Comparison of ENCODE assay signal across 8 cellular contexts in genomic region chr17:77404812-77405581, GRCh38.
A peak's percentile ranks its signal among the peaks of the same experiment; 100 is the strongest.
DNase-seq lines count a peak whose midpoint lies in the region; ATAC-seq and TF ChIP-seq lines count a peak whose summit lies in the region.

No MANE protein-coding gene starts in this region.

- CTCF ChIA-PET in naive thymus-derived CD4-positive, alpha-beta T cell (lab: Charles Lee), result interaction anchor here (0.6 to 10.1 kb wide), 16 partner anchors 11 to 89 kb away, joined by 3 to 114 read pairs (median 3); no protein-coding TSS in a partner anchor

- H3K4me3 Mint-ChIP-seq in naive thymus-derived CD4-positive, alpha-beta T cell, result peak overlapping the region; percentile 83 to 100 (median 95)

- no peaks in the 10 kb centered on the region for H3K27me3 ChIP-seq in naive thymus-derived CD4-positive, alpha-beta T cell (ENCODE audit: control insufficient read depth in 2 of 2, insufficient read depth in 2 of 2, low read length in 2 of 2)
- H3K27me3 ChIP-seq in stomach, result no peaks in the 10 kb centered on the region

- no peak for TF ChIP-seq EP300 in stomach (IDR thresholded peaks at IDR 0.05)

- H3K4me1 Mint-ChIP-seq in naive thymus-derived CD4-positive, alpha-beta T cell, result peaks cover 71 to 97% (median 87%) of the 10 kb centered on the region in 7 donors

- POLR2A ChIA-PET in naive thymus-derived CD4-positive, alpha-beta T cell (lab: Charles Lee), result interaction anchor here (0.8 to 66.9 kb wide), 15 partner anchors 8 to 512 kb away, joined by 3 to 3353 read pairs (median 5); no protein-coding TSS in a partner anchor

- intact Hi-C loops in naive thymus-derived CD4-positive, alpha-beta T cell (cut with micrococcal nuclease), result loop anchor here (1.0 to 2.0 kb wide), 6 partner anchors 14 to 74 kb away; no protein-coding TSS in a partner anchor
- intact Hi-C loops in stomach (cut with DNase I; ENCODE audit: low total_unique reads), result no loop called here

- 55 to 59% (median 56%) methylated on average over 16 to 20 of the region's 20 CpGs for WGBS in stomach, 5 donors

- peaks cover 0 to 2% (median 0%) of the 10 kb centered on the region in 11 donors for H3K9me3 Mint-ChIP-seq in naive thymus-derived CD4-positive, alpha-beta T cell

- ATAC-seq in HG03442 (IDR thresholded peaks at IDR 0.05; ENCODE audit: unreplicated experiment), result peak; percentile 57
- peak; percentile 88 for ATAC-seq in naive thymus-derived CD4-positive, alpha-beta T cell

- peaks cover 0 to 12% (median 0%) of the 10 kb centered on the region in 3 experiments for H3K36me3 ChIP-seq in naive thymus-derived CD4-positive, alpha-beta T cell (ENCODE audit: control insufficient read depth in 2 of 3, insufficient read depth in 3 of 3, low read length in 3 of 3)
- H3K36me3 ChIP-seq in stomach, result peaks cover 17 to 39% (median 22%) of the 10 kb centered on the region in 4 donors

- in situ Hi-C loops in GM18951 (cut with MboI; ENCODE audit: low sequenced_read_pairs, unreplicated experiment), result no loop called here

- peak overlapping the region; percentile 66 for H3K4me3 ChIP-seq in naive thymus-derived CD4-positive, alpha-beta T cell (ENCODE audit: low read length)
- H3K4me3 ChIP-seq in stomach, result peak overlapping the region in 3 of 4 donors; percentile 20 to 24 (median 21)

- no peaks in the 10 kb centered on the region for H3K9me3 ChIP-seq in naive thymus-derived CD4-positive, alpha-beta T cell (ENCODE audit: control insufficient read depth in 2 of 3, low read length in 3 of 3)
- H3K9me3 ChIP-seq in stomach, result no peaks in the 10 kb centered on the region

- no peaks in the 10 kb centered on the region for H3K27me3 Mint-ChIP-seq in naive thymus-derived CD4-positive, alpha-beta T cell

- peak; percentile 38 for TF ChIP-seq POLR2A in GM18951 (IDR thresholded peaks at IDR 0.05; ENCODE audit: extremely low read depth, insufficient read depth, insufficient read length)
- TF ChIP-seq POLR2A in stomach (IDR thresholded peaks at IDR 0.05), result no peak

- peak overlapping the region; percentile 81 for H3K27ac ChIP-seq in naive thymus-derived CD4-positive, alpha-beta T cell (ENCODE audit: low read depth, low read length)
- H3K27ac ChIP-seq in stomach, result peak overlapping the region; percentile 25 to 90 (median 87)

- no peak for TF ChIP-seq CTCF in stomach (IDR thresholded peaks at IDR 0.05)

- H3K36me3 Mint-ChIP-seq in naive thymus-derived CD4-positive, alpha-beta T cell, result peaks cover 4 to 44% (median 8%) of the 10 kb centered on the region in 5 donors

- peak; percentile 44 to 79 (median 66) for DNase-seq in activated CD4-positive, CD25-positive, alpha-beta regulatory T cell (lab: John Stamatoyannopoulos, UW)
- DNase-seq in cerebellar cortex (ENCODE audit: low spot score) (peak; percentile 77), stomach (peak; percentile 56), NCI-H1092 treated with DMSO at 0.1 percent for 48 hours (lab: John Stamatoyannopoulos, UW) (no peak), superior temporal gyrus (ENCODE audit: extremely low spot score) (no peak)
- DNase-seq in naive thymus-derived CD4-positive, alpha-beta T cell, result peak; percentile 48 to 86 (median 84)

- H3K4me1 ChIP-seq in naive thymus-derived CD4-positive, alpha-beta T cell (ENCODE audit: control insufficient read depth in 2 of 2, insufficient read depth in 2 of 2, low read length in 2 of 2), result peaks cover 89 to 91% of the 10 kb centered on the region in 2 donors
- peaks cover 63 to 100% (median 84%) of the 10 kb centered on the region in 4 donors for H3K4me1 ChIP-seq in stomach

- peak overlapping the region; percentile 95 to 100 (median 97) for H3K27ac Mint-ChIP-seq in naive thymus-derived CD4-positive, alpha-beta T cell

Comparison
In these comparisons a context has a peak if more than half of its experiments do, and no peak if none do; other contexts are left out.
1. DNase-seq: peak in activated CD4-positive, CD25-positive, alpha-beta regulatory T cell (4 of 4), cerebellar cortex (single experiment), naive thymus-derived CD4-positive, alpha-beta T cell (9 of 9) and stomach (single experiment); none in NCI-H1092 treated with DMSO at 0.1 percent for 48 hours (single experiment) and superior temporal gyrus (single experiment).